Comparison of ENCODE assay signal across 10 cellular contexts in genomic region chr10:112475565-112476233, GRCh38. TPM values are rescaled to one million over a fixed set of nuclear protein-coding genes. Genes with fewer than 3 reads are reported as not detected.
DNase-seq lines count a peak whose midpoint lies in the region; ATAC-seq and TF ChIP-seq lines count a peak whose summit lies in the region.
"Had no signal": no experiment of that assay in that cellular context is flagged by ENCODE, and none has a peak within 500 bp of the region (broad histone marks: within the 10 kb centered on the region; RNA-seq: fewer than 3 reads in every experiment).

No MANE protein-coding gene starts in this region.

- ATAC-seq in GM21423 (IDR thresholded peaks at IDR 0.05; ENCODE audit: unreplicated experiment) = no peak

- intact Hi-C loops in colonic mucosa (cut with DNase I) = loop anchor here (5.0 kb wide), 1 partner anchor 912 kb away; no protein-coding TSS in a partner anchor

- H3K4me1 Mint-ChIP-seq in neural crest cell (peaks cover 6% of the 10 kb centered on the region), glutamatergic neuron (ENCODE audit: low read depth, unreplicated experiment) (no peaks in the 10 kb centered on the region)

- TF ChIP-seq CTCF in MM.1S (IDR thresholded peaks at IDR 0.05; ENCODE audit: low read length) (peak; percentile 52), colonic mucosa (IDR thresholded peaks at IDR 0.05) (peak; percentile 36), neural crest cell (conservative IDR thresholded peaks at IDR 0.05) (peak; percentile 56), glutamatergic neuron (IDR thresholded peaks at IDR 0.05; ENCODE audit: partially characterized antibody, unreplicated experiment) (no peak)

- no peak overlapping the region for H3K4me3 ChIP-seq in MM.1S (ENCODE audit: low read length)
- H3K4me3 ChIP-seq in colonic mucosa = no peak overlapping the region

- no peaks in the 10 kb centered on the region for H3K9me3 ChIP-seq in MM.1S (replicated peaks; ENCODE audit: insufficient read depth, low read length)
- no peaks in the 10 kb centered on the region for H3K9me3 ChIP-seq in colonic mucosa

- H4K20me1 ChIP-seq in MM.1S (ENCODE audit: insufficient read depth, low read length) = peaks cover 6% of the 10 kb centered on the region; the same call in 1 of the 2 replicates

- H3K27me3 ChIP-seq in MM.1S (replicated peaks; ENCODE audit: insufficient read depth, low read length) = no peaks in the 10 kb centered on the region
- no peaks in the 10 kb centered on the region for H3K27me3 ChIP-seq in colonic mucosa

- H3K36me3 ChIP-seq in MM.1S (replicated peaks; ENCODE audit: insufficient read depth, low read length) (no peaks in the 10 kb centered on the region), colonic mucosa (no peaks in the 10 kb centered on the region)

- H3K36me3 Mint-ChIP-seq in neural crest cell (ENCODE audit: low read depth) = no peaks in the 10 kb centered on the region
- no peaks in the 10 kb centered on the region for H3K36me3 Mint-ChIP-seq in glutamatergic neuron (ENCODE audit: unreplicated experiment)

- no peak overlapping the region for H3K4me2 ChIP-seq in MM.1S (ENCODE audit: low read depth, low read length)

- H3K79me2 ChIP-seq in MM.1S (ENCODE audit: low read length) = peaks cover 8% of the 10 kb centered on the region; the same call in 1 of the 2 replicates

- H3K9me3 Mint-ChIP-seq in neural crest cell (no peaks in the 10 kb centered on the region), glutamatergic neuron (ENCODE audit: unreplicated experiment) (no peaks in the 10 kb centered on the region)

- H3K27ac Mint-ChIP-seq in neural crest cell (ENCODE audit: unreplicated experiment) (no peak overlapping the region), glutamatergic neuron (ENCODE audit: unreplicated experiment) (no peak overlapping the region)

- H3K9ac ChIP-seq in MM.1S (ENCODE audit: low read length) (no peak overlapping the region), colonic mucosa (ENCODE audit: low read depth in 2 of 2, low read length in 2 of 2) (no peak overlapping the region)

- no peaks in the 10 kb centered on the region for H3F3A ChIP-seq in MM.1S (ENCODE audit: insufficient read depth, low read length)

- DNase-seq in GM03348 (ENCODE audit: low spot score) (peak; percentile 31), MM.1S (peak; percentile 37), colonic mucosa (no peak), neural crest cell (ENCODE audit: low read depth, low spot score) (no peak), glutamatergic neuron (no peak), NK-92 (lab: John Stamatoyannopoulos, UW; ENCODE audit: unreplicated experiment) (no peak), DMS153 (lab: John Stamatoyannopoulos, UW) (no peak)
- DNase-seq: activated CD4-positive, alpha-beta T cell treated with anti-CD3 and anti-CD28 coated beads for 48 hours; NCI-H1436 treated with DMSO at 0.1 percent for 48 hours had no signal

- no peaks in the 10 kb centered on the region for H3K9me2 ChIP-seq in MM.1S (replicated peaks; ENCODE audit: insufficient read depth, low read length)

- no peaks in the 10 kb centered on the region for H3K27me3 Mint-ChIP-seq in neural crest cell (ENCODE audit: low read depth)
- H3K27me3 Mint-ChIP-seq in glutamatergic neuron (ENCODE audit: unreplicated experiment) = no peaks in the 10 kb centered on the region

- H2AFZ ChIP-seq in MM.1S (ENCODE audit: low read length) = no peak overlapping the region

- H3K4me1 ChIP-seq in MM.1S (ENCODE audit: low read length) (no peaks in the 10 kb centered on the region), colonic mucosa (no peaks in the 10 kb centered on the region)

- H3K4me3 Mint-ChIP-seq in neural crest cell = no peak overlapping the region
- H3K4me3 Mint-ChIP-seq in glutamatergic neuron (ENCODE audit: unreplicated experiment) = no peak overlapping the region

- no peak overlapping the region for H3K27ac ChIP-seq in MM.1S (ENCODE audit: low read length)
- H3K27ac ChIP-seq in colonic mucosa = no peak overlapping the region

RNA-seq across cellular contexts. Expression of gene VTI1A, which starts 28.7 kb away (rescaled TPM):
- total RNA-seq in colonic mucosa (10 to 100 TPM; 34.1 to 38.6 TPM), neural crest cell (30.4 and 34.2 TPM in 2 replicates), glutamatergic neuron (ENCODE audit: unreplicated experiment) (61.0 TPM)

RNA-seq across cellular contexts. Expression of gene ZDHHC6, which starts 29.0 kb away (rescaled TPM):
- total RNA-seq in colonic mucosa = 10 to 100 TPM; 37.9 to 50.7 TPM
- total RNA-seq in neural crest cell = 45.0 and 45.5 TPM in 2 replicates
- 33.0 TPM for total RNA-seq in glutamatergic neuron (ENCODE audit: unreplicated experiment)

Comparison
In these comparisons a context has a peak if more than half of its experiments do, and no peak if none do; other contexts are left out.
1. DNase-seq: peak in GM03348 (single experiment) and MM.1S (single experiment); none in colonic mucosa (single experiment), neural crest cell (single experiment), glutamatergic neuron (single experiment), NK-92 (single experiment) and DMS153 (single experiment).